8 cellular contexts compared by ENCODE assay signal in the genomic region with DNA sequence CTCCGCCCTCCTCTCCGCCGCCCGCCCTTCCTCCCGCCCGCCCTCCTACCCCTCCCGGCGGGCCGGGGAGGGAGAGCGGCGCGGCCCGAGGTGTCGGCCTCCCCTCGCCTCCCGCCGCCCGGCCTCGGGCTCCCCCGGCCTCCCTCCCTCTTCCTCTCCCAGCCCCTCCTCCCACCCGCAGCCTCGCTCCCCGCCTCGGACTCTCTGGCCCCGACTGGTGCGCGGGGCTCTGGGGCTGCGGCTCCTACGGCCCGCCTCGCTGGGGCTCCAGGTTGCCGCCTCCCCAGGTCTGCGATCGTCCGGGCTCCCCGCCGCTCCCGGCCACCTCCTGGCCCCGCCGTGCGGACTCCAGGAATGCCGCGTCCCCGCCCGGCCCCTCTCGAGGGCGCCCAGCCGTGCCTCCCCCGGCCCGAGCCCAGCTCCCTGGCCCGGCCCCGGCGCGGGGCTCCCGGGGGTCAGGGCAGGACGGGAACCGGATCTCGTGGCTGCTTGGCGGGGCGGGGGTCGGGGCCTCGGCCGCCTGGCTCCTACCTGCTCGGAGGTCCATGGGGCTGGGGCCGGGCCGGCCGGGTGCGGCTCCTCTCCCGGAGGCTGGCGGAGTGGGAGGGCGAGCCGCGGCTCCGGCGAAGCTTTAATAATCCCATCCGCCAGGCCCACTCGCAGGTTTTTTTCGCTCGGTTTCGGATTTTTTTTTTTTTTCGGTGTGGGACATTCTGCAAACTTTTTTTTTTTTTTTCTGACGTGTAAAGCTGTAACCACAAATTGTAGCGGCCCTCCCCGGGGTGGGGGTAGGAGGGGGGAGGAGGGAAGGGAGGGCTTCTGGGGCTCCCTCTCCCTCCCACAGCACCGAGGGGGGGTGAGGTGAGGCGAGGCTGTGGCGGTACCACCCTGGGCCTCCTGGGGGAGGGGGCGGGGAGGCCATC. TPM values are rescaled to one million over a fixed set of nuclear protein-coding genes. Genes with fewer than 3 reads are reported as not detected.
A peak's percentile ranks its signal among the peaks of the same experiment; 100 is the strongest.
DNase-seq lines count a peak whose midpoint lies in the region; ATAC-seq and TF ChIP-seq lines count a peak whose summit lies in the region.

A gene (minus strand): TSS at position 606 of the 923 bp plus-strand sequence. CDS start 59 bp downstream, at position 547.

- H3K4me3 Mint-ChIP-seq in naive thymus-derived CD4-positive, alpha-beta T cell: peak within 1 kb of the TSS; percentile 82 to 98 (median 90)

- intact Hi-C loops in naive thymus-derived CD4-positive, alpha-beta T cell (cut with micrococcal nuclease): loop anchor here in 1 of 2 donors (1.0 kb wide), 1 partner anchor 20 kb away; a partner anchor contains a TSS
- intact Hi-C loops in tibial artery (cut with DNase I; ENCODE audit: low total_unique reads): loop anchor here (10.0 kb wide), 1 partner anchor 108 kb away; a partner anchor contains a TSS

- peak; percentile 51 for ATAC-seq in esophagus mucosa
- peak; percentile 84 for ATAC-seq in naive thymus-derived CD4-positive, alpha-beta T cell

- H3K36me3 Mint-ChIP-seq in naive thymus-derived CD4-positive, alpha-beta T cell: peaks cover 0 to 3% (median 0%) of the 10 kb centered on the region in 5 donors

- peaks cover 0 to 68% (median 14%) of the 10 kb centered on the region in 5 donors for H3K27me3 Mint-ChIP-seq in naive thymus-derived CD4-positive, alpha-beta T cell

- peaks cover 12 to 39% of the 10 kb centered on the region in 2 donors for H3K4me1 ChIP-seq in naive thymus-derived CD4-positive, alpha-beta T cell (ENCODE audit: control insufficient read depth in 2 of 2, insufficient read depth in 2 of 2, low read length in 2 of 2)
- peaks cover 6 to 46% (median 38%) of the 10 kb centered on the region in 4 donors for H3K4me1 ChIP-seq in tibial artery

- H3K36me3 ChIP-seq in naive thymus-derived CD4-positive, alpha-beta T cell (ENCODE audit: control insufficient read depth in 2 of 3, insufficient read depth in 3 of 3, low read length in 3 of 3): no peaks in the 10 kb centered on the region
- no peaks in the 10 kb centered on the region for H3K36me3 ChIP-seq in tibial artery

- DNase-seq in NCI-H345 (lab: John Stamatoyannopoulos, UW) (peak; percentile 26), NCI-H345 treated with DMSO at 0.1 percent for 48 hours (lab: John Stamatoyannopoulos, UW; ENCODE audit: unreplicated experiment) (no peak), NCI-H774 (lab: John Stamatoyannopoulos, UW) (peak; percentile 8), tibial artery (peak; percentile 78 to 92), GM19240 (ENCODE audit: insufficient read length, low spot score) (no peak)
- peak; percentile 81 for DNase-seq in activated T-cell treated with anti-CD3 and anti-CD28 coated beads, Interleukin-2, amount 50 U/mL, for 1 hour
- peak; percentile 39 to 89 (median 58) for DNase-seq in naive thymus-derived CD4-positive, alpha-beta T cell

- no peaks in the 10 kb centered on the region for H3K9me3 ChIP-seq in naive thymus-derived CD4-positive, alpha-beta T cell (ENCODE audit: control insufficient read depth in 2 of 3, low read length in 3 of 3)
- H3K9me3 ChIP-seq in tibial artery: no peaks in the 10 kb centered on the region

- peaks cover 0 to 2% (median 0%) of the 10 kb centered on the region in 11 donors for H3K9me3 Mint-ChIP-seq in naive thymus-derived CD4-positive, alpha-beta T cell

- H3K27ac ChIP-seq in naive thymus-derived CD4-positive, alpha-beta T cell (ENCODE audit: low read depth, low read length): peak within 1 kb of the TSS; percentile 57
- H3K27ac ChIP-seq in tibial artery: peak within 1 kb of the TSS; percentile 92 to 93

- TF ChIP-seq CTCF in tibial artery (IDR thresholded peaks at IDR 0.05): no peak

- peaks cover 0 to 5% of the 10 kb centered on the region in 2 donors for H3K27me3 ChIP-seq in naive thymus-derived CD4-positive, alpha-beta T cell (ENCODE audit: control insufficient read depth in 2 of 2, insufficient read depth in 2 of 2, low read length in 2 of 2)
- peaks cover 0 to 4% of the 10 kb centered on the region in 2 donors for H3K27me3 ChIP-seq in tibial artery

- CTCF ChIA-PET in naive thymus-derived CD4-positive, alpha-beta T cell (lab: Charles Lee): interaction anchor here (0.6 to 21.2 kb wide), 5 partner anchors 9 to 132 kb away, joined by 3 to 495 read pairs (median 12); a partner anchor contains a TSS

- peak within 1 kb of the TSS; percentile 64 for H3K4me3 ChIP-seq in naive thymus-derived CD4-positive, alpha-beta T cell (ENCODE audit: low read length)
- peak within 1 kb of the TSS; percentile 70 to 81 for H3K4me3 ChIP-seq in tibial artery

- H3K27ac Mint-ChIP-seq in naive thymus-derived CD4-positive, alpha-beta T cell: peak within 1 kb of the TSS in 8 of 9 donors; percentile 58 to 89 (median 72)

- H3K4me1 Mint-ChIP-seq in naive thymus-derived CD4-positive, alpha-beta T cell: peaks cover 25 to 49% (median 27%) of the 10 kb centered on the region in 7 donors

- POLR2A ChIA-PET in naive thymus-derived CD4-positive, alpha-beta T cell (lab: Charles Lee): interaction anchor here (0.6 to 16.2 kb wide), 6 partner anchors 16 to 125 kb away, joined by 3 to 272 read pairs (median 4); a partner anchor contains a TSS

RNA-seq across cellular contexts. Expression of the gene that starts here (rescaled TPM):
- 1.6 TPM for total RNA-seq in esophagus mucosa
- total RNA-seq in naive thymus-derived CD4-positive, alpha-beta T cell: 1 to 10 TPM in 2 of 5 experiments, under 1 TPM in 3; 0.32 to 7.8 (median 0.70) TPM
- polyA plus RNA-seq in naive thymus-derived CD4-positive, alpha-beta T cell: not detected

Comparison
In these comparisons a context has a peak if more than half of its experiments do, and no peak if none do; other contexts are left out.
1. DNase-seq: peak in NCI-H345 (single experiment), NCI-H774 (single experiment), activated T-cell treated with anti-CD3 and anti-CD28 coated beads, Interleukin-2, amount 50 U/mL, for 1 hour (single experiment), naive thymus-derived CD4-positive, alpha-beta T cell (9 of 9) and tibial artery (2 of 2); none in NCI-H345 treated with DMSO at 0.1 percent for 48 hours (single experiment) and GM19240 (single experiment).